In the genomic region with DNA sequence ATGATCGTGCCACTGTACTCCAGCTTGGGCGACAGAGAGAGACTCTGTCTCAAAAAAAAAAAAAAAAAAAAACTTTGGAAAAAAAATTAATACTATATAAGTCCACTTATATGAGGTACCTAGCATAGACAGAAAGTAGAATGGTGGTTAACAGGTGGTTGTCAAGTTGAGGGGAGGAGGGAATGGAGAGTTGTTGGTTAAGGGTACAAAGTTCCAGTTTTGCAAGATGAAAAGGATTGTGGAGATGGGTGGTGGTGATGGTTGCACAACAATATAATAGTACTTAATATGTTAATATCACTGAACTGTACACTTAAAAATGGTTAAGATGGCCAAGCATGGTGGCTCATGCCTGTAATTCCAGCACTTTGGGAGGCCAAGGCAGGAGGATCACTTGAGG, we compare ENCODE assay signal across 23 cellular contexts. TPM values are rescaled to one million over a fixed set of nuclear protein-coding genes. Genes with fewer than 3 reads are reported as not detected.
DNase-seq lines count a peak whose midpoint lies in the region; ATAC-seq, FAIRE-seq and TF ChIP-seq lines count a peak whose summit lies in the region.
"Had no signal": no experiment of that assay in that cellular context is flagged by ENCODE, and none has a peak within 500 bp of the region (broad histone marks: within the 10 kb centered on the region; RNA-seq: fewer than 3 reads in every experiment).

No MANE protein-coding gene starts in this region.

- H4K20me1 ChIP-seq in HepG2 (ENCODE audit: insufficient read depth, low read length), result no peaks in the 10 kb centered on the region
- H4K20me1 ChIP-seq: BLaER1 treated with 17β-estradiol and CSF1 and Interleukin-3, amounts not matched to agents 10 nM and 100 nM had no signal

- H2AFZ ChIP-seq in HepG2 (ENCODE audit: low read length), result no peak overlapping the region

- H3K4me3 Mint-ChIP-seq in mesothelial cell of epicardium, result no peak overlapping the region
- H3K4me3 Mint-ChIP-seq: B cell; CD4-positive, alpha-beta T cell; CD8-positive, alpha-beta T cell had no signal

- DNase-seq in HepG2 (ENCODE audit: low spot score) (peak; percentile 37), right lobe of liver (no peak), mesothelial cell of epicardium (ENCODE audit: low spot score in 2 of 2, unreplicated experiment in 2 of 2) (no peak), GM20000 (ENCODE audit: low spot score) (no peak), pancreas (no peak)
- DNase-seq: AML-193; Caco-2; Calu3; CD4-positive, alpha-beta T cell; CD8-positive, alpha-beta T cell; DMS79 treated with DMSO at 0.1 percent for 48 hours; GF-D8 had no signal

- TF ChIP-seq RAD21 in HepG2 (CRISPR knock-in tag; IDR thresholded peaks at IDR 0.05), result no peak

- H3K9me3 ChIP-seq in HEK293 (ENCODE audit: control insufficient read depth, insufficient read depth, low read depth, low read length) (no peaks in the 10 kb centered on the region), HepG2 (ENCODE audit: low read length) (peaks cover 30% of the 10 kb centered on the region), right lobe of liver (no peaks in the 10 kb centered on the region), pancreas (no peaks in the 10 kb centered on the region)
- H3K9me3 ChIP-seq: A549; BLaER1 treated with 17β-estradiol and CSF1 and Interleukin-3, amounts not matched to agents 10 nM and 100 nM; Caco-2 had no signal

- in situ Hi-C loops in HepG2 (cut with HindIII; ENCODE audit: extremely low pct_ligation_motif_present, low pct_unique_long_range_greater_than_20kb), result no loop called here

- intact Hi-C loops in HepG2 (cut with micrococcal nuclease; ENCODE audit: unreplicated experiment) (no loop called here), right lobe of liver (cut with DNase I) (no loop called here), pancreas (cut with DNase I) (no loop called here)

- no peaks in the 10 kb centered on the region for H3K4me1 Mint-ChIP-seq in mesothelial cell of epicardium
- H3K4me1 Mint-ChIP-seq: B cell had no signal

- CTCF ChIA-PET in HEK293 (lab: Yijun Ruan, JAX) (no interaction called here), HepG2 (lab: Yijun Ruan, JAX; ENCODE audit: low intra/inter-chr PET ratio, low total read pairs) (no interaction called here)

- H3K4me2 ChIP-seq in HepG2 (ENCODE audit: low read depth, low read length), result no peak overlapping the region
- H3K4me2 ChIP-seq: A549; BLaER1 treated with 17β-estradiol and CSF1 and Interleukin-3, amounts not matched to agents 10 nM and 100 nM had no signal

- H3K9ac ChIP-seq in HepG2 (ENCODE audit: insufficient read depth, low read depth, low read length), result no peak overlapping the region
- H3K9ac ChIP-seq: BLaER1 treated with 17β-estradiol and CSF1 and Interleukin-3, amounts not matched to agents 10 nM and 100 nM had no signal

- H3K4me1 ChIP-seq in HEK293 (ENCODE audit: control insufficient read depth, insufficient read depth, low read length) (no peaks in the 10 kb centered on the region), HepG2 (ENCODE audit: insufficient read depth, low read length) (peaks cover 17% of the 10 kb centered on the region), right lobe of liver (no peaks in the 10 kb centered on the region), pancreas (no peaks in the 10 kb centered on the region)
- H3K4me1 ChIP-seq: A549, Caco-2 had no signal

- H3K27ac Mint-ChIP-seq in mesothelial cell of epicardium, result no peak overlapping the region
- H3K27ac Mint-ChIP-seq: B cell; CD4-positive, alpha-beta T cell; CD8-positive, alpha-beta T cell had no signal

- POLR2A ChIA-PET in HEK293 (lab: Yijun Ruan, JAX), result no interaction called here
- POLR2A ChIA-PET in HepG2 (lab: Yijun Ruan, JAX), result no interaction called here

- peak; percentile 66 for ATAC-seq in HepG2
- ATAC-seq in right lobe of liver, result peak in 3 of 4 donors; percentile 33 to 41 (median 38)
- ATAC-seq in pancreas, result no peak
- ATAC-seq: A549; CD8-positive, alpha-beta T cell had no signal

- WGBS in HepG2 (ENCODE audit: low lambda C conversion rate), result 24% methylated on average over 2 of the region's 2 CpGs
- 81% methylated on average over 2 of the region's 2 CpGs for WGBS in right lobe of liver (ENCODE audit: insufficient coverage, low coverage, low lambda C conversion rate, missing lambda C conversion rate)
- WGBS in pancreas, 2 donors, result 72 to 77% methylated on average over 2 of the region's 2 CpGs

- no peaks in the 10 kb centered on the region for H3K36me3 ChIP-seq in HEK293 (ENCODE audit: control insufficient read depth in 2 of 2, insufficient read depth in 1 of 2, low read length in 2 of 2)
- no peaks in the 10 kb centered on the region for H3K36me3 ChIP-seq in HepG2 (replicated peaks in 1 of 2; ENCODE audit: control insufficient read depth in 1 of 2, insufficient read depth in 2 of 2, low read length in 2 of 2)
- H3K36me3 ChIP-seq in right lobe of liver, result no peaks in the 10 kb centered on the region
- H3K36me3 ChIP-seq in pancreas, result no peaks in the 10 kb centered on the region
- H3K36me3 ChIP-seq: BLaER1 treated with 17β-estradiol and CSF1 and Interleukin-3, amounts not matched to agents 10 nM and 100 nM had no signal

- H3K27ac ChIP-seq in HEK293 (ENCODE audit: extremely low read depth, low read depth, low read length) (no peak overlapping the region), HepG2 (ENCODE audit: extremely low read length, insufficient read depth, low read length) (no peak overlapping the region), right lobe of liver (no peak overlapping the region), pancreas (no peak overlapping the region)
- H3K27ac ChIP-seq: 22Rv1; A549; BLaER1 treated with 17β-estradiol and CSF1 and Interleukin-3, amounts not matched to agents 10 nM and 100 nM; C4-2B had no signal

- H3K9me3 Mint-ChIP-seq in mesothelial cell of epicardium, result peaks cover 34% of the 10 kb centered on the region
- H3K9me3 Mint-ChIP-seq: CD4-positive, alpha-beta T cell; CD8-positive, alpha-beta T cell had no signal

- H3K36me3 Mint-ChIP-seq in mesothelial cell of epicardium, result no peaks in the 10 kb centered on the region
- H3K36me3 Mint-ChIP-seq: CD8-positive, alpha-beta T cell had no signal

- TF ChIP-seq EP300 in HepG2 (IDR thresholded peaks at IDR 0.05; ENCODE audit: low read depth in 2 of 2, low read length in 2 of 2) (no peak), HepG2 (CRISPR knock-in tag; IDR thresholded peaks at IDR 0.05; ENCODE audit: borderline replicate concordance) (no peak)

- FAIRE-seq in HepG2 (lab: Jason Lieb, UNC) (no peak), pancreas (lab: Jason Lieb, UNC) (no peak)
- FAIRE-seq: A549, D721Med, G401.6, GM19239 had no signal

- BruUV-seq in HepG2 (replicated peaks; lab: Mats Ljungman, UMichigan), result no TSS peak

- no peaks in the 10 kb centered on the region for H3K27me3 ChIP-seq in HepG2 (ENCODE audit: control insufficient read depth in 1 of 2, insufficient read depth in 2 of 2, low read length in 2 of 2)
- no peaks in the 10 kb centered on the region for H3K27me3 ChIP-seq in right lobe of liver
- H3K27me3 ChIP-seq in pancreas, result no peaks in the 10 kb centered on the region
- H3K27me3 ChIP-seq: BLaER1 treated with 17β-estradiol and CSF1 and Interleukin-3, amounts not matched to agents 10 nM and 100 nM had no signal

- H3K4me3 ChIP-seq in HEK293 (ENCODE audit: low read depth, low read length) (no peak overlapping the region), HepG2 (replicated peaks in 1 of 3; ENCODE audit: insufficient read depth in 1 of 3, low read depth in 2 of 3, low read length in 3 of 3) (no peak overlapping the region), right lobe of liver (no peak overlapping the region), pancreas (no peak overlapping the region)
- H3K4me3 ChIP-seq: A549; BLaER1 treated with 17β-estradiol and CSF1 and Interleukin-3, amounts not matched to agents 10 nM and 100 nM had no signal

- TF ChIP-seq CTCF in HEK293 (tag by site-specific recombination; IDR thresholded peaks at IDR 0.05) (no peak), HepG2 (CRISPR knock-in tag; IDR thresholded peaks at IDR 0.05) (no peak), right lobe of liver (IDR thresholded peaks at IDR 0.05) (no peak), mesothelial cell of epicardium (IDR thresholded peaks at IDR 0.05; ENCODE audit: unreplicated experiment) (no peak), GM20000 (IDR thresholded peaks at IDR 0.05; ENCODE audit: extremely low read depth, missing control alignments) (no peak), pancreas (IDR thresholded peaks at IDR 0.05) (no peak)

- TF ChIP-seq POLR2A in HepG2 (IDR thresholded peaks at IDR 0.05; ENCODE audit: insufficient read depth in 1 of 2, low read depth in 2 of 2, low read length in 2 of 2), result no peak
- TF ChIP-seq POLR2A in right lobe of liver (IDR thresholded peaks at IDR 0.05), result no peak

- H3K27me3 Mint-ChIP-seq in mesothelial cell of epicardium (ENCODE audit: low read depth), result no peaks in the 10 kb centered on the region
- H3K27me3 Mint-ChIP-seq: CD4-positive, alpha-beta T cell had no signal

- H3K79me2 ChIP-seq in HepG2 (ENCODE audit: insufficient read depth, low read length), result no peaks in the 10 kb centered on the region

RNA-seq across cellular contexts. Expression of a gene that starts 4.1 kb away (rescaled TPM):
- total RNA-seq in HepG2 (2016; rRNA removed; fragmentation: Illumina TruSeq; extraction: Trizol) (not detected in 2 replicates), right lobe of liver (under 1 TPM in 3 of 6 experiments, not detected in 3; 0.18 to 0.37 (median 0.18) TPM), mesothelial cell of epicardium (0.16 TPM in 2 of 3 replicates, not detected in the other), pancreas (under 1 TPM in 2 of 6 donors, not detected in 4; 0.16 to 0.20 TPM)
- not detected in 2 replicates for total RNA-seq in HepG2 (2016; cell fraction: cytosol; rRNA removed; fragmentation: Illumina TruSeq; extraction: Trizol; ENCODE audit: low read depth)
- not detected in 2 replicates for total RNA-seq in HepG2 (2016; cell fraction: insoluble cytoplasmic fraction; rRNA removed; fragmentation: Illumina TruSeq; extraction: Trizol)
- total RNA-seq in HepG2 (2016; cell fraction: membrane; rRNA removed; fragmentation: Illumina TruSeq; extraction: Trizol), result not detected in 2 replicates
- total RNA-seq in HepG2 (2016; cell fraction: nucleus; rRNA removed; fragmentation: Illumina TruSeq; extraction: Trizol), result not detected in 2 replicates
- polyA plus RNA-seq in HepG2 (2011; rRNA removed) (0.05 TPM in 1 of 2 replicates, not detected in the other), pancreas (under 1 TPM; 0.05 to 0.11 TPM)
- 0.03 TPM in 1 of 2 replicates, not detected in the other for polyA plus RNA-seq in HepG2 (2011; cell fraction: cytosol; rRNA removed)
- polyA plus RNA-seq in HepG2 (2011; cell fraction: nucleus; rRNA removed), result 0.12 and 0.16 TPM in 2 replicates
- polyA plus RNA-seq in HepG2 (2012), result not detected in 2 replicates
- polyA plus RNA-seq in HepG2 (2016; cell fraction: cytosol; fragmentation: Illumina TruSeq; extraction: Trizol; ENCODE audit: low read depth), result not detected in 2 replicates
- not detected in 2 replicates for polyA plus RNA-seq in HepG2 (2016; cell fraction: insoluble cytoplasmic fraction; fragmentation: Illumina TruSeq; extraction: Trizol; ENCODE audit: low read depth)
- polyA plus RNA-seq in HepG2 (2016; cell fraction: membrane; fragmentation: Illumina TruSeq; extraction: Trizol; ENCODE audit: low read depth), result not detected in 2 replicates
- 0.23 and 0.38 TPM in 2 replicates for polyA plus RNA-seq in HepG2 (2016; cell fraction: nucleus; fragmentation: Illumina TruSeq; extraction: Trizol; ENCODE audit: insufficient read depth, low read depth)
- polyA minus RNA-seq in HepG2 (2011; rRNA and poly(A)+ RNA removed; ENCODE audit: low replicate concordance), result 0.06 TPM in 1 of 2 replicates, not detected in the other
- polyA minus RNA-seq in HepG2 (2011; cell fraction: cytosol; rRNA and poly(A)+ RNA removed), result not detected in 2 replicates
- not detected in 2 replicates for polyA minus RNA-seq in HepG2 (2011; cell fraction: nucleus; rRNA and poly(A)+ RNA removed)
- total RNA-seq: A172, Caco-2, Calu3 had no signal
- polyA plus RNA-seq: BJ had no signal

Comparison
In these comparisons a context has a peak if more than half of its experiments do, and no peak if none do; other contexts are left out.
1. ATAC-seq: peak in HepG2 (single experiment) and right lobe of liver (3 of 4); none in pancreas (0 of 4).